ENCODE assay signal across 31 cellular contexts in genomic region chr9:22815246-22815645, GRCh38.
"Had no signal": no experiment of that assay in that cellular context is flagged by ENCODE, and none has a peak within 500 bp of the region (broad histone marks: within the 10 kb centered on the region; RNA-seq: fewer than 3 reads in every experiment).

No MANE protein-coding gene starts in this region.

- H3K9me3 Mint-ChIP-seq: activated CD4-positive, alpha-beta T cell treated with anti-CD3 and anti-CD28 coated beads, Interleukin-2, amount 10 ng/mL, durations not matched to agents 7 days and 5 days; activated naive CD8-positive, alpha-beta T cell treated with anti-CD3 and anti-CD28 coated beads, Interleukin-2, amount 50 U/mL, for 24 hours; activated T-cell treated with anti-CD3 and anti-CD28 coated beads, Interleukin-2, amount 50 U/mL, for 4 hours; activated T-helper 1 cell treated with anti-CD3 and anti-CD28 coated beads, Interleukin-12 subunit alpha, Interleukin-12 subunit beta, Interleukin-2, Interleukin-4 antibody, amounts not matched to agents 30 ng/mL and 10 ng/mL and 1 ng/mL, durations not matched to agents 14 hours and 24 hours and 36 hours; WTC11 had no signal

- H3K27me3 ChIP-seq: brain microvascular endothelial cell, SJCRH30 had no signal

- H3K36me3 Mint-ChIP-seq: activated naive CD4-positive, alpha-beta T cell treated with anti-CD3 and anti-CD28 coated beads, Interleukin-2, amount 10 ng/mL, durations not matched to agents 7 days and 5 days; activated naive CD8-positive, alpha-beta T cell; WTC11 had no signal

- H3K27ac Mint-ChIP-seq: activated CD4-positive, alpha-beta T cell treated with anti-CD3 and anti-CD28 coated beads for 36 hours; activated CD4-positive, alpha-beta T cell treated with anti-CD3 and anti-CD28 coated beads, Interleukin-2, amount 10 ng/mL, durations not matched to agents 7 days and 5 days; activated CD8-positive, alpha-beta T cell treated with anti-CD3 and anti-CD28 coated beads, Interleukin-2, amount 10 ng/mL, durations not matched to agents 7 days and 5 days; activated naive CD4-positive, alpha-beta T cell treated with anti-CD3 and anti-CD28 coated beads, Interleukin-2, amount 10 ng/mL, durations not matched to agents 7 days and 5 days; activated naive CD8-positive, alpha-beta T cell; activated naive CD8-positive, alpha-beta T cell treated with anti-CD3 and anti-CD28 coated beads, Interleukin-2, amount 50 U/mL, for 24 hours; activated T-helper 1 cell treated with anti-CD3 and anti-CD28 coated beads, Interleukin-12 subunit alpha, Interleukin-12 subunit beta, Interleukin-2, Interleukin-4 antibody, amounts not matched to agents 30 ng/mL and 10 ng/mL and 1 ng/mL, durations not matched to agents 14 hours and 24 hours and 36 hours; T-helper 1 cell treated with Interleukin-12 subunit alpha and Interleukin-12 subunit beta and Interleukin-4 antibody, amounts not matched to agents 30 μg/mL and 1 μg/mL, for 36 hours; T-helper 2 cell treated with Interferon-gamma antibody and Interleukin-4, amounts not matched to agents 5 μg/mL and 100 μg/mL, for 36 hours; WTC11 had no signal

- H3K36me3 ChIP-seq: brain microvascular endothelial cell, SJCRH30 had no signal

- H3K4me3 ChIP-seq: SJCRH30, SK-N-MC had no signal

- H3K9me3 ChIP-seq: SJCRH30 had no signal

- ATAC-seq: activated CD4-positive, alpha-beta T cell treated with anti-CD3 and anti-CD28 coated beads for 36 hours; activated CD4-positive, CD25-positive, alpha-beta regulatory T cell treated with anti-CD3 and anti-CD28 coated beads, Interleukin-2, amount 50 U/mL, for 24 hours; activated CD8-positive, alpha-beta T cell treated with anti-CD3 and anti-CD28 coated beads, Interleukin-2, amount 10 ng/mL, durations not matched to agents 7 days and 5 days; activated naive CD8-positive, alpha-beta T cell treated with anti-CD3 and anti-CD28 coated beads, Interleukin-2, amount 50 U/mL, for 24 hours; activated T-cell treated with anti-CD3 and anti-CD28 coated beads, Interleukin-2, amount 50 U/mL, for 4 hours; Panc1; WTC11 had no signal

- H3K27ac ChIP-seq: brain microvascular endothelial cell, SJCRH30, SK-N-MC had no signal

- H3K4me1 Mint-ChIP-seq: activated CD4-positive, alpha-beta T cell treated with anti-CD3 and anti-CD28 coated beads for 36 hours; activated CD4-positive, alpha-beta T cell treated with anti-CD3 and anti-CD28 coated beads, Interleukin-2, amount 10 ng/mL, durations not matched to agents 7 days and 5 days; activated naive CD4-positive, alpha-beta T cell treated with anti-CD3 and anti-CD28 coated beads, Interleukin-2, amount 10 ng/mL, durations not matched to agents 7 days and 5 days; activated naive CD8-positive, alpha-beta T cell treated with anti-CD3 and anti-CD28 coated beads, Interleukin-2, amount 50 U/mL, for 24 hours; WTC11 had no signal

- DNase-seq: activated CD4-positive, alpha-beta T cell treated with anti-CD3 and anti-CD28 coated beads for 36 hours; activated CD4-positive, alpha-beta T cell treated with anti-CD3 and anti-CD28 coated beads, Interleukin-2, amount 10 ng/mL, durations not matched to agents 7 days and 5 days; activated CD4-positive, alpha-beta T cell treated with anti-CD3 and anti-CD28 coated beads, Interleukin-2, amount 50 U/mL, for 48 hours; activated CD8-positive, alpha-beta T cell treated with anti-CD3 and anti-CD28 coated beads, Interleukin-2, amount 10 ng/mL, durations not matched to agents 7 days and 5 days; activated effector memory CD4-positive, alpha-beta T cell treated with Interleukin-2 at 50 U/mL for 16 hours; activated naive CD4-positive, alpha-beta T cell treated with anti-CD3 and anti-CD28 coated beads, Interleukin-2, amount 10 ng/mL, durations not matched to agents 7 days and 5 days; activated naive CD8-positive, alpha-beta T cell treated with anti-CD3 and anti-CD28 coated beads, Interleukin-2, amount 50 U/mL, for 24 hours; activated T-cell treated with anti-CD3 and anti-CD28 coated beads for 4 hours; activated T-cell treated with anti-CD3 and anti-CD28 coated beads, Interleukin-2, amount 50 U/mL, for 4 hours; anterior cingulate cortex; brain microvascular endothelial cell; central memory CD4-positive, alpha-beta T cell; NCI-H1048; NCI-H1105 treated with DMSO at 0.1 percent for 48 hours; NCI-H1436; NCI-H1694; NCI-H1930; NCI-H2081 treated with DMSO at 0.1 percent for 48 hours; NCI-H226; NCI-H446 treated with DMSO at 0.1 percent for 48 hours; NCI-H69; SHP77 had no signal

- H3K27me3 Mint-ChIP-seq: activated CD4-positive, alpha-beta T cell treated with anti-CD3 and anti-CD28 coated beads for 36 hours; activated CD4-positive, alpha-beta T cell treated with anti-CD3 and anti-CD28 coated beads, Interleukin-2, amount 10 ng/mL, durations not matched to agents 7 days and 5 days; activated naive CD4-positive, alpha-beta T cell treated with anti-CD3 and anti-CD28 coated beads, Interleukin-2, amount 10 ng/mL, durations not matched to agents 7 days and 5 days; activated naive CD8-positive, alpha-beta T cell; activated naive CD8-positive, alpha-beta T cell treated with anti-CD3 and anti-CD28 coated beads, Interleukin-2, amount 50 U/mL, for 24 hours had no signal

- H3K4me1 ChIP-seq: SJCRH30 had no signal

- H3K4me3 Mint-ChIP-seq: activated CD4-positive, alpha-beta T cell treated with anti-CD3 and anti-CD28 coated beads for 36 hours; activated CD4-positive, alpha-beta T cell treated with anti-CD3 and anti-CD28 coated beads, Interleukin-2, amount 10 ng/mL, durations not matched to agents 7 days and 5 days; activated CD8-positive, alpha-beta T cell treated with anti-CD3 and anti-CD28 coated beads, Interleukin-2, amount 10 ng/mL, durations not matched to agents 7 days and 5 days; activated naive CD4-positive, alpha-beta T cell treated with anti-CD3 and anti-CD28 coated beads, Interleukin-2, amount 10 ng/mL, durations not matched to agents 7 days and 5 days; activated naive CD8-positive, alpha-beta T cell; activated naive CD8-positive, alpha-beta T cell treated with anti-CD3 and anti-CD28 coated beads, Interleukin-2, amount 50 U/mL, for 24 hours; activated T-cell treated with anti-CD3 and anti-CD28 coated beads, Interleukin-2, amount 50 U/mL, for 4 hours; activated T-helper 1 cell treated with anti-CD3 and anti-CD28 coated beads, Interleukin-12 subunit alpha, Interleukin-12 subunit beta, Interleukin-2, Interleukin-4 antibody, amounts not matched to agents 30 ng/mL and 10 ng/mL and 1 ng/mL, durations not matched to agents 14 hours and 24 hours and 36 hours; T-helper 1 cell treated with Interleukin-12 subunit alpha and Interleukin-12 subunit beta and Interleukin-4 antibody, amounts not matched to agents 30 μg/mL and 1 μg/mL, for 36 hours; T-helper 2 cell treated with Interferon-gamma antibody and Interleukin-4, amounts not matched to agents 5 μg/mL and 100 μg/mL, for 36 hours; WTC11 had no signal
